ENCODE assay signal across 1 cellular context in the genomic region with DNA sequence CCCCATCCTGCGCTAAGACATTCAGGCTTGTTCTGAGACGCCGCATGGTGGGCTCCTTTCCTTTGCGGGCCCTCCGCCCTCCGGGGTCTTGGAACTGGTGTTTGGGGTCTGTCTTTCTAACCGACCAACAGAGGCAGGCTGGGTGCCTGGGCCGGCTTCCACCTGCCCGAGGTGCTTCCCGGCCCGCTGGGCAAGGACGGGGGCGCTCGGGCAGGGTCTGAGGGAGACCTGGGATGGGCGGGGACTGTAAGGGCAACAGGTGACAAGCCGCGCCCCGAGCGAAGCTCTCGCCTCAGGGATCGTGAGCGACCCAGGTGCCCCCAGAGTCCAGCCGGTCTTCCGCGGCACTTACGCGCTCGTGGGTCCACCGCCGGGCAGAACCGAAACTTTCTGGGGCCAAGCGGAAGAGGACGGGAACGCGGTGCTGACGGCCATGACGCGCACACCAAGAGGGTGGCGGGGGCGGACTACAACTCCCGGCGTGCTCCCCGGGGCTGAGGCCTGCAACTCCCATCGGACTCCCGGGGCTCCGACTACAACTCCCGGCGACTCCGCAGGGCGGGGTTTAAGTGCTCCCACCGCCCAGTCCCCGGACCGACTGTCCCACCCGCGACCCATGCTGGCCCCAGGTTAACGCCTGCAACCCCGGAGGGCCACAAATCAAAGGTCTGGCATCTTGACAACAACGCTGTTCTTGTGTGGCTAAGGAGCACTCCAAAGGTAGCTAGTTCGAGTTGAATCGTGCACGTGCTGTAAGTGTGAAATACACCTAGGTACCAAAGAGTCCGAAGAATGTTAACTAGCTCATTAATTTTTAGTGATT.
TF ChIP-seq lines count a peak whose summit lies in the region.

A gene (minus strand): TSS at position 455 of the 823 bp plus-strand sequence. CDS start 10,914 bp downstream, outside the sequence.

TF ChIP-seq in HepG2, 621 proteins besides CTCF, POLR2A, EP300 and RAD21 (continued from another document and continues in another):
- TF ChIP-seq ZSCAN25 (CRISPR knock-in tag; IDR thresholded peaks at IDR 0.05) (peak; percentile 25; the same call in 1 of the 2 replicates), DPF2 (CRISPR knock-in tag; IDR thresholded peaks at IDR 0.05; ENCODE audit: borderline replicate concordance, low read depth) (no peak), ZNF335 (CRISPR knock-in tag; IDR thresholded peaks at IDR 0.05) (no peak), REXO4 (CRISPR knock-in tag; IDR thresholded peaks at IDR 0.05; ENCODE audit: borderline replicate concordance) (no peak), CHD2 (IDR thresholded peaks at IDR 0.05; ENCODE audit: low read depth, low read length) (no peak), ZNF501 (CRISPR knock-in tag; IDR thresholded peaks at IDR 0.05) (peak; percentile 82), ZNF546 (CRISPR knock-in tag; conservative IDR thresholded peaks at IDR 0.05) (no peak), GATA4 (IDR thresholded peaks at IDR 0.05; ENCODE audit: borderline replicate concordance, low read depth) (0 out of 2 replicates have a peak, but pooled peaks have one; percentile 23), KDM5B (CRISPR knock-in tag; IDR thresholded peaks at IDR 0.05; ENCODE audit: borderline replicate concordance) (peak; percentile 89), ELF1 (CRISPR knock-in tag; IDR thresholded peaks at IDR 0.05) (peak; percentile 81), ZNF460 (CRISPR knock-in tag; IDR thresholded peaks at IDR 0.05; ENCODE audit: borderline replicate concordance) (no peak; the same call in 1 of the 2 replicates), TAF15 (IDR thresholded peaks at IDR 0.05; ENCODE audit: low read depth, low read length, poor library complexity, severe bottlenecking) (no peak), ZNF510 (CRISPR knock-in tag; IDR thresholded peaks at IDR 0.05; ENCODE audit: low read depth) (0 out of 2 replicates have a peak, but pooled peaks have one; percentile 48), SP5 (CRISPR knock-in tag; IDR thresholded peaks at IDR 0.05; ENCODE audit: borderline replicate concordance, low read depth) (no peak; the same call in 1 of the 2 replicates), ZNF44 (CRISPR knock-in tag; IDR thresholded peaks at IDR 0.05) (0 out of 2 replicates have a peak, but pooled peaks have one; percentile 39), ZNF326 (CRISPR knock-in tag; IDR thresholded peaks at IDR 0.05; ENCODE audit: borderline replicate concordance) (no peak), CCDC6 (CRISPR knock-in tag; IDR thresholded peaks at IDR 0.05) (peak; percentile 36; the same call in 1 of the 2 replicates), HOXD1 (CRISPR knock-in tag; IDR thresholded peaks at IDR 0.05) (peak; percentile 77; the same call in 1 of the 2 replicates), ZNF605 (CRISPR knock-in tag; IDR thresholded peaks at IDR 0.05) (peak; percentile 77; the same call in 1 of the 2 replicates), ZKSCAN1 (IDR thresholded peaks at IDR 0.05; ENCODE audit: low read length) (0 out of 2 replicates have a peak, but pooled peaks have one; percentile 22), ZNF329 (CRISPR knock-in tag; IDR thresholded peaks at IDR 0.05; ENCODE audit: low read depth) (0 out of 2 replicates have a peak, but pooled peaks have one; percentile 49), SIN3A (IDR thresholded peaks at IDR 0.05; ENCODE audit: borderline replicate concordance, low read depth, low read length) (peak; percentile 82; the same call in 1 of the 2 replicates), ZNF337 (CRISPR knock-in tag; IDR thresholded peaks at IDR 0.05; ENCODE audit: borderline replicate concordance, low read depth) (0 out of 2 replicates have a peak, but pooled peaks have one; percentile 28), ZNF547 (CRISPR knock-in tag; IDR thresholded peaks at IDR 0.05) (peak; percentile 78; the same call in 1 of the 2 replicates), REPIN1 (CRISPR knock-in tag; IDR thresholded peaks at IDR 0.05; ENCODE audit: borderline replicate concordance, low read depth) (no peak)
- TF ChIP-seq, protein P1, sequence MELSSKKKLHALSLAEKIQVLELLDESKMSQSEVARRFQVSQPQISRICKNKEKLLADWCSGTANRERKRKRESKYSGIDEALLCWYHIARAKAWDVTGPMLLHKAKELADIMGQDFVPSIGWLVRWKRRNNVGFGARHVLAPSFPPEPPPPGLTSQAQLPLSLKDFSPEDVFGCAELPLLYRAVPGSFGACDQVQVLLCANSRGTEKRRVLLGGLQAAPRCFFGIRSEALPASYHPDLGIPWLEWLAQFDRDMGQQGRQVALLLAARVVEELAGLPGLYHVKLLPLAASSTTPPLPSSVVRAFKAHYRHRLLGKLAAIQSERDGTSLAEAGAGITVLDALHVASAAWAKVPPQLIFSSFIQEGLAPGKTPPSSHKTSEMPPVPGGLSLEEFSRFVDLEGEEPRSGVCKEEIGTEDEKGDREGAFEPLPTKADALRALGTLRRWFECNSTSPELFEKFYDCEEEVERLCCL (CRISPR knock-in tag; IDR thresholded peaks at IDR 0.05; ENCODE audit: borderline replicate concordance): peak; percentile 86
- TF ChIP-seq, protein P2, sequence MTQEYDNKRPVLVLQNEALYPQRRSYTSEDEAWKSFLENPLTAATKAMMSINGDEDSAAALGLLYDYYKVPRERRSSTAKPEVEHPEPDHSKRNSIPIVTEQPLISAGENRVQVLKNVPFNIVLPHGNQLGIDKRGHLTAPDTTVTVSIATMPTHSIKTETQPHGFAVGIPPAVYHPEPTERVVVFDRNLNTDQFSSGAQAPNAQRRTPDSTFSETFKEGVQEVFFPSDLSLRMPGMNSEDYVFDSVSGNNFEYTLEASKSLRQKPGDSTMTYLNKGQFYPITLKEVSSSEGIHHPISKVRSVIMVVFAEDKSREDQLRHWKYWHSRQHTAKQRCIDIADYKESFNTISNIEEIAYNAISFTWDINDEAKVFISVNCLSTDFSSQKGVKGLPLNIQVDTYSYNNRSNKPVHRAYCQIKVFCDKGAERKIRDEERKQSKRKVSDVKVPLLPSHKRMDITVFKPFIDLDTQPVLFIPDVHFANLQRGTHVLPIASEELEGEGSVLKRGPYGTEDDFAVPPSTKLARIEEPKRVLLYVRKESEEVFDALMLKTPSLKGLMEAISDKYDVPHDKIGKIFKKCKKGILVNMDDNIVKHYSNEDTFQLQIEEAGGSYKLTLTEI (CRISPR knock-in tag; conservative IDR thresholded peaks at IDR 0.05): no peak
- TF ChIP-seq, protein P3, sequence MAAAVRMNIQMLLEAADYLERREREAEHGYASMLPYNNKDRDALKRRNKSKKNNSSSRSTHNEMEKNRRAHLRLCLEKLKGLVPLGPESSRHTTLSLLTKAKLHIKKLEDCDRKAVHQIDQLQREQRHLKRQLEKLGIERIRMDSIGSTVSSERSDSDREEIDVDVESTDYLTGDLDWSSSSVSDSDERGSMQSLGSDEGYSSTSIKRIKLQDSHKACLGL (CRISPR knock-in tag; IDR thresholded peaks at IDR 0.05): peak; percentile 51; the same call in 1 of the 2 replicates
- TF ChIP-seq, protein P4, sequence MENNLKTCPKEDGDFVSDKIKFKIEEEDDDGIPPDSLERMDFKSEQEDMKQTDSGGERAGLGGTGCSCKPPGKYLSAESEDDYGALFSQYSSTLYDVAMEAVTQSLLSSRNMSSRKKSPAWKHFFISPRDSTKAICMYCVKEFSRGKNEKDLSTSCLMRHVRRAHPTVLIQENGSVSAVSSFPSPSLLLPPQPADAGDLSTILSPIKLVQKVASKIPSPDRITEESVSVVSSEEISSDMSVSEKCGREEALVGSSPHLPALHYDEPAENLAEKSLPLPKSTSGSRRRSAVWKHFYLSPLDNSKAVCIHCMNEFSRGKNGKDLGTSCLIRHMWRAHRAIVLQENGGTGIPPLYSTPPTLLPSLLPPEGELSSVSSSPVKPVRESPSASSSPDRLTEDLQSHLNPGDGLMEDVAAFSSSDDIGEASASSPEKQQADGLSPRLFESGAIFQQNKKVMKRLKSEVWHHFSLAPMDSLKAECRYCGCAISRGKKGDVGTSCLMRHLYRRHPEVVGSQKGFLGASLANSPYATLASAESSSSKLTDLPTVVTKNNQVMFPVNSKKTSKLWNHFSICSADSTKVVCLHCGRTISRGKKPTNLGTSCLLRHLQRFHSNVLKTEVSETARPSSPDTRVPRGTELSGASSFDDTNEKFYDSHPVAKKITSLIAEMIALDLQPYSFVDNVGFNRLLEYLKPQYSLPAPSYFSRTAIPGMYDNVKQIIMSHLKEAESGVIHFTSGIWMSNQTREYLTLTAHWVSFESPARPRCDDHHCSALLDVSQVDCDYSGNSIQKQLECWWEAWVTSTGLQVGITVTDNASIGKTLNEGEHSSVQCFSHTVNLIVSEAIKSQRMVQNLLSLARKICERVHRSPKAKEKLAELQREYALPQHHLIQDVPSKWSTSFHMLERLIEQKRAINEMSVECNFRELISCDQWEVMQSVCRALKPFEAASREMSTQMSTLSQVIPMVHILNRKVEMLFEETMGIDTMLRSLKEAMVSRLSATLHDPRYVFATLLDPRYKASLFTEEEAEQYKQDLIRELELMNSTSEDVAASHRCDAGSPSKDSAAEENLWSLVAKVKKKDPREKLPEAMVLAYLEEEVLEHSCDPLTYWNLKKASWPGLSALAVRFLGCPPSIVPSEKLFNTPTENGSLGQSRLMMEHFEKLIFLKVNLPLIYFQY (CRISPR knock-in tag; IDR thresholded peaks at IDR 0.05; ENCODE audit: borderline replicate concordance): no peak
- TF ChIP-seq, protein P5, sequence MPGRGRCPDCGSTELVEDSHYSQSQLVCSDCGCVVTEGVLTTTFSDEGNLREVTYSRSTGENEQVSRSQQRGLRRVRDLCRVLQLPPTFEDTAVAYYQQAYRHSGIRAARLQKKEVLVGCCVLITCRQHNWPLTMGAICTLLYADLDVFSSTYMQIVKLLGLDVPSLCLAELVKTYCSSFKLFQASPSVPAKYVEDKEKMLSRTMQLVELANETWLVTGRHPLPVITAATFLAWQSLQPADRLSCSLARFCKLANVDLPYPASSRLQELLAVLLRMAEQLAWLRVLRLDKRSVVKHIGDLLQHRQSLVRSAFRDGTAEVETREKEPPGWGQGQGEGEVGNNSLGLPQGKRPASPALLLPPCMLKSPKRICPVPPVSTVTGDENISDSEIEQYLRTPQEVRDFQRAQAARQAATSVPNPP (CRISPR knock-in tag; IDR thresholded peaks at IDR 0.05): no peak
- TF ChIP-seq, protein P6, sequence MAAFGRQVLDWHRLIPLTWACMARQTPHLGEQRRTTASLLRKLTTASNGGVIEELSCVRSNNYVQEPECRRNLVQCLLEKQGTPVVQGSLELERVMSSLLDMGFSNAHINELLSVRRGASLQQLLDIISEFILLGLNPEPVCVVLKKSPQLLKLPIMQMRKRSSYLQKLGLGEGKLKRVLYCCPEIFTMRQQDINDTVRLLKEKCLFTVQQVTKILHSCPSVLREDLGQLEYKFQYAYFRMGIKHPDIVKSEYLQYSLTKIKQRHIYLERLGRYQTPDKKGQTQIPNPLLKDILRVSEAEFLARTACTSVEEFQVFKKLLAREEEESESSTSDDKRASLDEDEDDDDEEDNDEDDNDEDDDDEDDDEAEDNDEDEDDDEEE (CRISPR knock-in tag; IDR thresholded peaks at IDR 0.05): no peak
- TF ChIP-seq, protein P7, sequence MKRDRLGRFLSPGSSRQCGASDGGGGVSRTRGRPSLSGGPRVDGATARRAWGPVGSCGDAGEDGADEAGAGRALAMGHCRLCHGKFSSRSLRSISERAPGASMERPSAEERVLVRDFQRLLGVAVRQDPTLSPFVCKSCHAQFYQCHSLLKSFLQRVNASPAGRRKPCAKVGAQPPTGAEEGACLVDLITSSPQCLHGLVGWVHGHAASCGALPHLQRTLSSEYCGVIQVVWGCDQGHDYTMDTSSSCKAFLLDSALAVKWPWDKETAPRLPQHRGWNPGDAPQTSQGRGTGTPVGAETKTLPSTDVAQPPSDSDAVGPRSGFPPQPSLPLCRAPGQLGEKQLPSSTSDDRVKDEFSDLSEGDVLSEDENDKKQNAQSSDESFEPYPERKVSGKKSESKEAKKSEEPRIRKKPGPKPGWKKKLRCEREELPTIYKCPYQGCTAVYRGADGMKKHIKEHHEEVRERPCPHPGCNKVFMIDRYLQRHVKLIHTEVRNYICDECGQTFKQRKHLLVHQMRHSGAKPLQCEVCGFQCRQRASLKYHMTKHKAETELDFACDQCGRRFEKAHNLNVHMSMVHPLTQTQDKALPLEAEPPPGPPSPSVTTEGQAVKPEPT (CRISPR knock-in tag; IDR thresholded peaks at IDR 0.05; ENCODE audit: low read depth): peak; percentile 80
- TF ChIP-seq, protein P8, sequence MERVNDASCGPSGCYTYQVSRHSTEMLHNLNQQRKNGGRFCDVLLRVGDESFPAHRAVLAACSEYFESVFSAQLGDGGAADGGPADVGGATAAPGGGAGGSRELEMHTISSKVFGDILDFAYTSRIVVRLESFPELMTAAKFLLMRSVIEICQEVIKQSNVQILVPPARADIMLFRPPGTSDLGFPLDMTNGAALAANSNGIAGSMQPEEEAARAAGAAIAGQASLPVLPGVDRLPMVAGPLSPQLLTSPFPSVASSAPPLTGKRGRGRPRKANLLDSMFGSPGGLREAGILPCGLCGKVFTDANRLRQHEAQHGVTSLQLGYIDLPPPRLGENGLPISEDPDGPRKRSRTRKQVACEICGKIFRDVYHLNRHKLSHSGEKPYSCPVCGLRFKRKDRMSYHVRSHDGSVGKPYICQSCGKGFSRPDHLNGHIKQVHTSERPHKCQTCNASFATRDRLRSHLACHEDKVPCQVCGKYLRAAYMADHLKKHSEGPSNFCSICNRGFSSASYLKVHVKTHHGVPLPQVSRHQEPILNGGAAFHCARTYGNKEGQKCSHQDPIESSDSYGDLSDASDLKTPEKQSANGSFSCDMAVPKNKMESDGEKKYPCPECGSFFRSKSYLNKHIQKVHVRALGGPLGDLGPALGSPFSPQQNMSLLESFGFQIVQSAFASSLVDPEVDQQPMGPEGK (CRISPR knock-in tag; IDR thresholded peaks at IDR 0.05): peak; percentile 62
- TF ChIP-seq, protein P9, sequence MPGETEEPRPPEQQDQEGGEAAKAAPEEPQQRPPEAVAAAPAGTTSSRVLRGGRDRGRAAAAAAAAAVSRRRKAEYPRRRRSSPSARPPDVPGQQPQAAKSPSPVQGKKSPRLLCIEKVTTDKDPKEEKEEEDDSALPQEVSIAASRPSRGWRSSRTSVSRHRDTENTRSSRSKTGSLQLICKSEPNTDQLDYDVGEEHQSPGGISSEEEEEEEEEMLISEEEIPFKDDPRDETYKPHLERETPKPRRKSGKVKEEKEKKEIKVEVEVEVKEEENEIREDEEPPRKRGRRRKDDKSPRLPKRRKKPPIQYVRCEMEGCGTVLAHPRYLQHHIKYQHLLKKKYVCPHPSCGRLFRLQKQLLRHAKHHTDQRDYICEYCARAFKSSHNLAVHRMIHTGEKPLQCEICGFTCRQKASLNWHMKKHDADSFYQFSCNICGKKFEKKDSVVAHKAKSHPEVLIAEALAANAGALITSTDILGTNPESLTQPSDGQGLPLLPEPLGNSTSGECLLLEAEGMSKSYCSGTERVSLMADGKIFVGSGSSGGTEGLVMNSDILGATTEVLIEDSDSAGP (CRISPR knock-in tag; IDR thresholded peaks at IDR 0.05; ENCODE audit: borderline replicate concordance): peak; percentile 89
- TF ChIP-seq, protein P10, sequence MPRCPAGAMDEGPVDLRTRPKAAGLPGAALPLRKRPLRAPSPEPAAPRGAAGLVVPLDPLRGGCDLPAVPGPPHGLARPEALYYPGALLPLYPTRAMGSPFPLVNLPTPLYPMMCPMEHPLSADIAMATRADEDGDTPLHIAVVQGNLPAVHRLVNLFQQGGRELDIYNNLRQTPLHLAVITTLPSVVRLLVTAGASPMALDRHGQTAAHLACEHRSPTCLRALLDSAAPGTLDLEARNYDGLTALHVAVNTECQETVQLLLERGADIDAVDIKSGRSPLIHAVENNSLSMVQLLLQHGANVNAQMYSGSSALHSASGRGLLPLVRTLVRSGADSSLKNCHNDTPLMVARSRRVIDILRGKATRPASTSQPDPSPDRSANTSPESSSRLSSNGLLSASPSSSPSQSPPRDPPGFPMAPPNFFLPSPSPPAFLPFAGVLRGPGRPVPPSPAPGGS (CRISPR knock-in tag; IDR thresholded peaks at IDR 0.05): peak; percentile 29; the same call in 1 of the 2 replicates
